9 cellular contexts compared by ENCODE assay signal in genomic region chr2:201223089-201224073, GRCh38. TPM values are rescaled to one million over a fixed set of nuclear protein-coding genes. Genes with fewer than 3 reads are reported as not detected.
DNase-seq lines count a peak whose midpoint lies in the region; ATAC-seq and TF ChIP-seq lines count a peak whose summit lies in the region.
"Had no signal": no experiment of that assay in that cellular context is flagged by ENCODE, and none has a peak within 500 bp of the region (broad histone marks: within the 10 kb centered on the region; RNA-seq: fewer than 3 reads in every experiment).

No MANE protein-coding gene starts in this region.

- no peaks in the 10 kb centered on the region for H3K9me3 Mint-ChIP-seq in MCF 10A (ENCODE audit: unreplicated experiment)

- H3K4me2 ChIP-seq in mammary epithelial cell (ENCODE audit: insufficient read depth, low read depth, low read length), result no peak overlapping the region

- H3K79me2 ChIP-seq in mammary epithelial cell (ENCODE audit: insufficient read depth, low read length), result no peaks in the 10 kb centered on the region

- no peak overlapping the region for H3K4me3 ChIP-seq in mammary epithelial cell (replicated peaks in 1 of 3; ENCODE audit: insufficient read depth in 1 of 3, low read depth in 2 of 3, low read length in 3 of 3)
- H3K4me3 ChIP-seq in testis, result no peak overlapping the region

- no peaks in the 10 kb centered on the region for H3K27me3 ChIP-seq in mammary epithelial cell (ENCODE audit: insufficient read depth, low read length)
- no peaks in the 10 kb centered on the region for H3K27me3 ChIP-seq in testis

- no peak overlapping the region for H3K27ac Mint-ChIP-seq in MCF 10A (ENCODE audit: low read depth, unreplicated experiment)

- BruUV-seq in mammary epithelial cell (replicated peaks; lab: Mats Ljungman, UMichigan) (no TSS peak), MCF 10A (replicated peaks; lab: Mats Ljungman, UMichigan) (no TSS peak)

- peaks cover 8% of the 10 kb centered on the region for H3K4me1 Mint-ChIP-seq in MCF 10A (ENCODE audit: insufficient read depth, unreplicated experiment)

- no peaks in the 10 kb centered on the region for H3K9me3 ChIP-seq in mammary epithelial cell (replicated peaks; ENCODE audit: insufficient read depth, low read length)
- no peaks in the 10 kb centered on the region for H3K9me3 ChIP-seq in testis

- H3K4me3 Mint-ChIP-seq in MCF 10A (ENCODE audit: unreplicated experiment), result no peak overlapping the region

- H2AFZ ChIP-seq in mammary epithelial cell (ENCODE audit: low read depth, low read length), result peak overlapping the region; percentile 38

- no peaks in the 10 kb centered on the region for H3K27me3 Mint-ChIP-seq in MCF 10A (ENCODE audit: insufficient read depth, unreplicated experiment)

- 67% methylated on average over 7 of the region's 8 CpGs for WGBS in mammary epithelial cell (ENCODE audit: low coverage, missing lambda C conversion rate)
- 45 to 52% methylated on average over 8 of the region's 8 CpGs for WGBS in testis, 2 donors

- H3K4me1 ChIP-seq in mammary epithelial cell (ENCODE audit: insufficient read depth, low read length), result peaks cover 3% of the 10 kb centered on the region
- H3K4me1 ChIP-seq in testis, result peaks cover 14% of the 10 kb centered on the region

- CTCF ChIA-PET in mammary epithelial cell (lab: Charles Lee; ENCODE audit: low non-redundant PET), result interaction anchor here (0.6 kb wide), 1 partner anchor 13 kb away, joined by 6 read pairs; no protein-coding TSS in a partner anchor
- CTCF ChIA-PET in MCF 10A (lab: Yijun Ruan, JAX), result interaction anchor here (0.6 to 6.0 kb wide), 3 partner anchors 10 to 322 kb away, joined by 3 to 56 read pairs (median 3); no protein-coding TSS in a partner anchor

- DNase-seq in mammary epithelial cell (no peak), MCF 10A (ENCODE audit: unreplicated experiment) (no peak), RPMI8226 (peak; percentile 69), testis (peak; percentile 34), NCI-H524 (lab: John Stamatoyannopoulos, UW) (no peak), erythroblast (lab: John Stamatoyannopoulos, UW) (no peak), germinal center (ENCODE audit: low spot score) (no peak)
- DNase-seq: kidney glomerular epithelial cell had no signal

- H4K20me1 ChIP-seq in mammary epithelial cell (ENCODE audit: insufficient read depth, low read length), result no peaks in the 10 kb centered on the region

- H3K9ac ChIP-seq in mammary epithelial cell (ENCODE audit: insufficient read depth, low read length), result no peak overlapping the region

- POLR2A ChIA-PET in MCF 10A (lab: Yijun Ruan, JAX), result interaction anchor here (1.5 kb wide), 1 partner anchor 9 kb away, joined by 4 read pairs; no protein-coding TSS in a partner anchor

- H3K36me3 ChIP-seq in mammary epithelial cell (ENCODE audit: insufficient read depth, low read length) (no peaks in the 10 kb centered on the region), testis (ENCODE audit: low read depth, missing control alignments) (no peaks in the 10 kb centered on the region)

- TF ChIP-seq POLR2A in testis (IDR thresholded peaks at IDR 0.05), result no peak
- TF ChIP-seq POLR2A in erythroblast (IDR thresholded peaks at IDR 0.05; ENCODE audit: low read length), result no peak

- in situ Hi-C loops in mammary epithelial cell (cut with MboI; ENCODE audit: low sequenced_read_pairs in 2 of 2), result no loop called here

- H3K36me3 Mint-ChIP-seq in MCF 10A (ENCODE audit: insufficient read depth, unreplicated experiment), result no peaks in the 10 kb centered on the region

- TF ChIP-seq CTCF in mammary epithelial cell (conservative IDR thresholded peaks at IDR 0.05 in 1 of 2, IDR thresholded peaks at IDR 0.05 in 1 of 2; ENCODE audit: extremely low read depth in 1 of 2, insufficient read depth in 1 of 2, low read depth in 1 of 2, low read length in 2 of 2), result no peak
- TF ChIP-seq CTCF in MCF 10A (IDR thresholded peaks at IDR 0.05; ENCODE audit: unreplicated experiment), result no peak
- no peak for TF ChIP-seq CTCF in testis (IDR thresholded peaks at IDR 0.05)

- H3K27ac ChIP-seq in mammary epithelial cell (ENCODE audit: insufficient read depth, low read depth, low read length) (no peak overlapping the region), testis (no peak overlapping the region)

- intact Hi-C loops in mammary epithelial cell (cut with micrococcal nuclease), result no loop called here
- intact Hi-C loops in MCF 10A (cut with micrococcal nuclease), result no loop called here
- intact Hi-C loops in testis (cut with DNase I; ENCODE audit: low total_unique reads), result no loop called here

- dilution Hi-C loops in mammary epithelial cell (cut with HindIII; ENCODE audit: low sequenced_read_pairs), result no loop called here

- peak; percentile 91 for ATAC-seq in HG02884 (IDR thresholded peaks at IDR 0.05; ENCODE audit: unreplicated experiment)

RNA-seq across cellular contexts. Expression of gene CASP8, which starts 37.0 kb away (rescaled TPM):
- total RNA-seq in mammary epithelial cell, result 10 to 100 TPM; 17.7 to 25.5 TPM
- polyA plus RNA-seq in mammary epithelial cell, result 11.6 TPM
- 5.7 TPM for polyA minus RNA-seq in mammary epithelial cell
- 32.8 and 35.2 TPM in 2 replicates for total RNA-seq in MCF 10A (2022)
- total RNA-seq in testis, result 10 to 100 TPM in 1 of 2 donors, 1 to 10 TPM in 1; 7.4 to 12.5 TPM
- polyA plus RNA-seq in testis (ENCODE audit: insufficient read depth, low read depth, low replicate concordance), result 9.1 TPM

RNA-seq across cellular contexts. Expression of gene CASP10, which starts 40.4 kb away (rescaled TPM):
- total RNA-seq in mammary epithelial cell, result 1 to 10 TPM; 4.5 to 5.7 TPM
- polyA plus RNA-seq in mammary epithelial cell, result 2.9 TPM
- polyA minus RNA-seq in mammary epithelial cell, result 8.0 TPM
- 0.19 and 0.27 TPM in 2 replicates for total RNA-seq in MCF 10A (2022)
- total RNA-seq in testis, result 10 to 100 TPM in 1 of 2 donors, 1 to 10 TPM in 1; 5.2 to 10.4 TPM
- 2.4 TPM for polyA plus RNA-seq in testis (ENCODE audit: insufficient read depth, low read depth, low replicate concordance)

Comparison
In these comparisons a context has a peak if more than half of its experiments do, and no peak if none do; other contexts are left out.
1. DNase-seq: peak in RPMI8226 (single experiment) and testis (single experiment); none in mammary epithelial cell (single experiment), MCF 10A (single experiment), NCI-H524 (0 of 2), erythroblast (0 of 2) and germinal center (single experiment).